Comparison of ENCODE assay signal across 10 cellular contexts in the genomic region with DNA sequence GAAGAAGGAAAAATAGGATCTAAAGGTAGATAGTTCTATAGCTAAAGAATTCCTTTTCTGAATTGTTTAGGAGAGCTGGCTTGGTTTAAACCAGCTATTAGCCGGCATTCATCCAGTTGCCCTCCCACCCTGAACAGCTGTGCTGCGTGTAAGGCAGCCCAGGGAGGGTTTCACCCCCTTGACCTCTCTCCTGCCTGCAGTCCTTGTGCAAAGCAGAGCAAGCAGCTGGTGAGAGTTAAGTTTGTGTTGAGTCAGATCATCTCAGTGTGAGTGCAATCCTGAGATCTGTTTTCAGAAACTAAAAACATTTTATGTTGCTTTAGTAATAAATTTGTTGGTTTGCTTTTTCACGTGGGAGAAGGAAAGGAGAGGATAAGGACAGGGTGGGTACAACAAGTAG. TPM values are rescaled to one million over a fixed set of nuclear protein-coding genes. Genes with fewer than 3 reads are reported as not detected.
A peak's percentile ranks its signal among the peaks of the same experiment; 100 is the strongest.
DNase-seq lines count a peak whose midpoint lies in the region; ATAC-seq and TF ChIP-seq lines count a peak whose summit lies in the region.
"Had no signal": no experiment of that assay in that cellular context is flagged by ENCODE, and none has a peak within 500 bp of the region (broad histone marks: within the 10 kb centered on the region; RNA-seq: fewer than 3 reads in every experiment).

No MANE protein-coding gene starts in this region.

- no peak overlapping the region for H3K4me3 Mint-ChIP-seq in activated CD4-positive, alpha-beta T cell treated with anti-CD3 and anti-CD28 coated beads, Interleukin-2, amount 10 ng/mL, durations not matched to agents 24 days and 14 days
- H3K4me3 Mint-ChIP-seq in type B pancreatic cell (peak overlapping the region; percentile 11), CD14-positive monocyte (no peak overlapping the region)

- no peaks in the 10 kb centered on the region for H3K27me3 Mint-ChIP-seq in activated CD4-positive, alpha-beta T cell treated with anti-CD3 and anti-CD28 coated beads, Interleukin-2, amount 10 ng/mL, durations not matched to agents 24 days and 14 days
- H3K27me3 Mint-ChIP-seq in type B pancreatic cell (no peaks in the 10 kb centered on the region), CD14-positive monocyte (ENCODE audit: low read depth in 3 of 3) (peaks cover 0 to 2% (median 0%) of the 10 kb centered on the region in 3 donors)
- H3K27me3 Mint-ChIP-seq: IgD-negative memory B cell had no signal

- peaks cover 40% of the 10 kb centered on the region for H3K4me1 Mint-ChIP-seq in activated CD4-positive, alpha-beta T cell treated with anti-CD3 and anti-CD28 coated beads, Interleukin-2, amount 10 ng/mL, durations not matched to agents 24 days and 14 days
- H3K4me1 Mint-ChIP-seq in type B pancreatic cell (ENCODE audit: unreplicated experiment) (peaks cover 40% of the 10 kb centered on the region), CD14-positive monocyte (peaks cover 42% of the 10 kb centered on the region)

- TF ChIP-seq CTCF in type B pancreatic cell (conservative IDR thresholded peaks at IDR 0.05) = no peak
- TF ChIP-seq CTCF in CD14-positive monocyte (IDR thresholded peaks at IDR 0.05) = no peak

- peaks cover 13% of the 10 kb centered on the region for H3K36me3 Mint-ChIP-seq in activated CD4-positive, alpha-beta T cell treated with anti-CD3 and anti-CD28 coated beads, Interleukin-2, amount 10 ng/mL, durations not matched to agents 24 days and 14 days (ENCODE audit: low read depth)
- peaks cover 21% of the 10 kb centered on the region for H3K36me3 Mint-ChIP-seq in type B pancreatic cell
- H3K36me3 Mint-ChIP-seq in CD14-positive monocyte = peaks cover 32 to 34% of the 10 kb centered on the region in 2 donors
- H3K36me3 Mint-ChIP-seq: IgD-negative memory B cell had no signal

- intact Hi-C loops in activated CD4-positive, alpha-beta T cell treated with anti-CD3 and anti-CD28 coated beads, Interleukin-2, amount 10 ng/mL, durations not matched to agents 24 days and 14 days (cut with micrococcal nuclease) = loop anchor here (5.0 kb wide), 2 partner anchors 36 to 49 kb away; no protein-coding TSS in a partner anchor
- intact Hi-C loops in CD14-positive monocyte (cut with micrococcal nuclease) = loop anchor here in 1 of 2 donors (10.0 kb wide), 1 partner anchor 136 kb away; no protein-coding TSS in a partner anchor

- no peaks in the 10 kb centered on the region for H3K9me3 Mint-ChIP-seq in activated CD4-positive, alpha-beta T cell treated with anti-CD3 and anti-CD28 coated beads, Interleukin-2, amount 10 ng/mL, durations not matched to agents 24 days and 14 days
- H3K9me3 Mint-ChIP-seq in type B pancreatic cell = peaks cover 6% of the 10 kb centered on the region
- no peaks in the 10 kb centered on the region for H3K9me3 Mint-ChIP-seq in CD14-positive monocyte
- H3K9me3 Mint-ChIP-seq: IgD-negative memory B cell had no signal

- peak overlapping the region; percentile 20 for H3K27ac Mint-ChIP-seq in activated CD4-positive, alpha-beta T cell treated with anti-CD3 and anti-CD28 coated beads, Interleukin-2, amount 10 ng/mL, durations not matched to agents 24 days and 14 days
- peak overlapping the region; percentile 96 for H3K27ac Mint-ChIP-seq in type B pancreatic cell
- H3K27ac Mint-ChIP-seq in CD14-positive monocyte = peak overlapping the region in 2 of 7 donors; percentile 17 to 75
- H3K27ac Mint-ChIP-seq: IgD-negative memory B cell had no signal

- no peak for DNase-seq in activated CD4-positive, alpha-beta T cell treated with anti-CD3 and anti-CD28 coated beads, Interleukin-2, amount 10 ng/mL, durations not matched to agents 24 days and 14 days
- DNase-seq in activated CD4-positive, alpha-beta T cell treated with anti-CD3 and anti-CD28 coated beads for 1 hour = no peak
- DNase-seq in amniotic stem cell (lab: John Stamatoyannopoulos, UW) (peak; percentile 53), left kidney (ENCODE audit: low read depth, low spot score) (peak; percentile 94), type B pancreatic cell (ENCODE audit: extremely low spot score, unreplicated experiment) (no peak), DMS79 (lab: John Stamatoyannopoulos, UW) (no peak), CD14-positive monocyte (ENCODE audit: low spot score) (no peak)
- DNase-seq: central memory CD4-positive, alpha-beta T cell had no signal

- ATAC-seq in HG02623 (IDR thresholded peaks at IDR 0.05; ENCODE audit: unreplicated experiment) = no peak

RNA-seq across cellular contexts. Expression of a gene that starts 13.0 kb away (rescaled TPM):
- 12.2 and 14.0 TPM in 2 replicates for total RNA-seq in activated CD4-positive, alpha-beta T cell treated with anti-CD3 and anti-CD28 coated beads, Interleukin-2, amount 10 ng/mL, durations not matched to agents 24 days and 14 days
- total RNA-seq in type B pancreatic cell (ENCODE audit: low replicate concordance) = 19.1 and 39.0 TPM in 2 replicates
- polyA plus RNA-seq in CD14-positive monocyte = 1 to 10 TPM; 5.1 to 6.3 TPM

RNA-seq across cellular contexts. Expression of a gene that starts 13.9 kb away (rescaled TPM):
- total RNA-seq in activated CD4-positive, alpha-beta T cell treated with anti-CD3 and anti-CD28 coated beads, Interleukin-2, amount 10 ng/mL, durations not matched to agents 24 days and 14 days = 9.6 and 11.1 TPM in 2 replicates
- 6.7 and 10.3 TPM in 2 replicates for total RNA-seq in type B pancreatic cell (ENCODE audit: low replicate concordance)
- polyA plus RNA-seq in CD14-positive monocyte = 1 to 10 TPM; 4.6 to 5.6 TPM

RNA-seq across cellular contexts. Expression of a gene that starts 46.5 kb away (rescaled TPM):
- total RNA-seq in activated CD4-positive, alpha-beta T cell treated with anti-CD3 and anti-CD28 coated beads, Interleukin-2, amount 10 ng/mL, durations not matched to agents 24 days and 14 days = 84.6 and 89.8 TPM in 2 replicates
- total RNA-seq in type B pancreatic cell (ENCODE audit: low replicate concordance) = 67.2 and 85.0 TPM in 2 replicates
- 10 to 100 TPM; 42.0 to 49.4 TPM for polyA plus RNA-seq in CD14-positive monocyte

Comparison
In these comparisons a context has a peak if more than half of its experiments do, and no peak if none do; other contexts are left out.
1. DNase-seq: peak in amniotic stem cell (single experiment) and left kidney (single experiment); none in activated CD4-positive, alpha-beta T cell treated with anti-CD3 and anti-CD28 coated beads, Interleukin-2, amount 10 ng/mL, durations not matched to agents 24 days and 14 days (single experiment), activated CD4-positive, alpha-beta T cell treated with anti-CD3 and anti-CD28 coated beads for 1 hour (single experiment), type B pancreatic cell (single experiment), DMS79 (single experiment) and CD14-positive monocyte (single experiment).